In the genomic region with DNA sequence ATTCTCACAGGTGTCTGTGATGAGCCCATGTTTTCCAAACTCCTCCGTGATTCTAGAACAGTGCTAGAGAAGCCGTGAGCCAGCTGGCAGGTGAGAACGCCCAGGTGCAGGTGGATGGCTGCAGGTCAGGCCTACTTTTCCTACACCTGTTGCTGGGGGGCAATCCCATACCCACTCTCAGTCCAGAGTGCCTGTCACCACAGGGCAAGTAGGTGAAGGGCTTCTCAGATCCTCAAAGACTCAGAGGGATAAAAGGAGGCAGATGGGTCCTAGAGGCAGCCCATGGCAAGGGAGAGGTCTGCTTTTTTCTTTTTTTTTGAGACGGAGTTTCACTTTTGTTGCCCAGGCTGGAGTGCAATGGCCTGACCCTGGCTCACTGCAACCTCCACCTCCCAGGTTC, we compare ENCODE assay signal across 15 cellular contexts. TPM values are rescaled to one million over a fixed set of nuclear protein-coding genes. Genes with fewer than 3 reads are reported as not detected.
A peak's percentile ranks its signal among the peaks of the same experiment; 100 is the strongest.
DNase-seq lines count a peak whose midpoint lies in the region; ATAC-seq and TF ChIP-seq lines count a peak whose summit lies in the region.
"Had no signal": no experiment of that assay in that cellular context is flagged by ENCODE, and none has a peak within 500 bp of the region (broad histone marks: within the 10 kb centered on the region; RNA-seq: fewer than 3 reads in every experiment).

No MANE protein-coding gene starts in this region.

- ATAC-seq in heart left ventricle (no peak), Right ventricle myocardium inferior (no peak)
- ATAC-seq: CD8-positive, alpha-beta T cell had no signal

- DNase-seq in left ventricle myocardium inferior (no peak), heart left ventricle (no peak), NCI-H1092 (lab: John Stamatoyannopoulos, UW) (no peak), NCI-H226 (no peak), Right ventricle myocardium inferior (ENCODE audit: missing footprints) (no peak), NCI-H1092 treated with DMSO at 0.1 percent for 48 hours (lab: John Stamatoyannopoulos, UW) (no peak)
- DNase-seq: activated gamma-delta T cell treated with Interleukin-2 at 50 U/mL for 16 hours; CD8-positive, alpha-beta T cell; effector CD4-positive, alpha-beta T cell; islet precursor cell; NCI-H2029 treated with DMSO at 0.1 percent for 48 hours; posterior cingulate gyrus; WERI-Rb-1 had no signal

- peaks cover 43% of the 10 kb centered on the region for H3K4me1 ChIP-seq in left ventricle myocardium inferior
- peaks cover 0 to 48% (median 13%) of the 10 kb centered on the region in 12 donors for H3K4me1 ChIP-seq in heart left ventricle

- H3K36me3 Mint-ChIP-seq in brain: peaks cover 27% of the 10 kb centered on the region
- H3K36me3 Mint-ChIP-seq: CD8-positive, alpha-beta T cell had no signal

- H3K27me3 Mint-ChIP-seq in brain: peaks cover 29% of the 10 kb centered on the region

- H3K4me1 Mint-ChIP-seq in brain: peaks cover 56% of the 10 kb centered on the region

- H3K36me3 ChIP-seq in left ventricle myocardium inferior: no peaks in the 10 kb centered on the region
- peaks cover 0 to 3% (median 0%) of the 10 kb centered on the region in 9 donors for H3K36me3 ChIP-seq in heart left ventricle

- H3K9me3 ChIP-seq in left ventricle myocardium inferior (replicated peaks) (no peaks in the 10 kb centered on the region), heart left ventricle (no peaks in the 10 kb centered on the region), iPS-18c (ENCODE audit: control insufficient read depth, insufficient read depth, low read length) (no peaks in the 10 kb centered on the region)

- H3K4me3 ChIP-seq in left ventricle myocardium inferior: peak overlapping the region; percentile 87
- peak overlapping the region in 5 of 12 donors; percentile 66 to 84 (median 77) for H3K4me3 ChIP-seq in heart left ventricle
- H3K4me3 ChIP-seq in iPS-18c (ENCODE audit: insufficient read depth, low read depth, low read length): peak overlapping the region; percentile 76

- H3K27ac ChIP-seq in left ventricle myocardium inferior (replicated peaks) (no peak overlapping the region), heart left ventricle (no peak overlapping the region)

- TF ChIP-seq POLR2A in heart left ventricle (IDR thresholded peaks at IDR 0.05): no peak

- H3K27ac Mint-ChIP-seq in brain: peak overlapping the region in 4 of 5 experiments; percentile 17 to 83 (median 73)
- H3K27ac Mint-ChIP-seq: CD8-positive, alpha-beta T cell had no signal

- WGBS in heart left ventricle, 4 donors: 68 to 77% (median 76%) methylated on average over 2 to 4 of the region's 4 CpGs

- intact Hi-C loops in left ventricle myocardium inferior (cut with micrococcal nuclease): no loop called here
- intact Hi-C loops in heart left ventricle (cut with DNase I): loop anchor here in 2 of 10 donors (5.0 kb wide), 3 partner anchors 37 to 67 kb away; no protein-coding TSS in a partner anchor
- intact Hi-C loops in Right ventricle myocardium inferior (cut with DNase I): loop anchor here (5.0 kb wide), 1 partner anchor 42 kb away; no protein-coding TSS in a partner anchor

- no peak for TF ChIP-seq CTCF in left ventricle myocardium inferior (IDR thresholded peaks at IDR 0.05; ENCODE audit: borderline replicate concordance)
- no peak for TF ChIP-seq CTCF in heart left ventricle (IDR thresholded peaks at IDR 0.05)
- no peak for TF ChIP-seq CTCF in brain (conservative IDR thresholded peaks at IDR 0.05)

- peaks cover 0 to 9% (median 5%) of the 10 kb centered on the region in 5 experiments for H3K9me3 Mint-ChIP-seq in brain
- H3K9me3 Mint-ChIP-seq: CD8-positive, alpha-beta T cell had no signal

- peaks cover 17% of the 10 kb centered on the region for H3K27me3 ChIP-seq in left ventricle myocardium inferior (ENCODE audit: low read depth)
- peaks cover 0 to 20% (median 0%) of the 10 kb centered on the region in 9 donors for H3K27me3 ChIP-seq in heart left ventricle

- H3K4me3 Mint-ChIP-seq in brain: peak overlapping the region; percentile 81 to 91 (median 84)

RNA-seq across cellular contexts. Expression of a gene that starts 50.7 kb away (rescaled TPM):
- total RNA-seq in left ventricle myocardium inferior (21.9 TPM), heart left ventricle (10 to 100 TPM; 16.0 to 54.5 (median 27.9) TPM), Right ventricle myocardium inferior (18.7 TPM)
- polyA plus RNA-seq in heart left ventricle (10 to 100 TPM; 11.0 to 15.7 TPM), brain (ENCODE audit: insufficient read depth, low read depth, low replicate concordance) (6.4 TPM)

RNA-seq across cellular contexts. Expression of a gene that starts 55.0 kb away (rescaled TPM):
- total RNA-seq in left ventricle myocardium inferior (48.4 TPM), heart left ventricle (10 to 100 TPM; 21.1 to 41.8 (median 30.3) TPM), Right ventricle myocardium inferior (49.0 TPM)
- polyA plus RNA-seq in heart left ventricle (10 to 100 TPM in 1 of 2 donors, 1 to 10 TPM in 1; 9.2 to 10.2 TPM), brain (ENCODE audit: insufficient read depth, low read depth, low replicate concordance) (0.15 TPM)
